ENCODE assay signal across 8 cellular contexts in the genomic region with DNA sequence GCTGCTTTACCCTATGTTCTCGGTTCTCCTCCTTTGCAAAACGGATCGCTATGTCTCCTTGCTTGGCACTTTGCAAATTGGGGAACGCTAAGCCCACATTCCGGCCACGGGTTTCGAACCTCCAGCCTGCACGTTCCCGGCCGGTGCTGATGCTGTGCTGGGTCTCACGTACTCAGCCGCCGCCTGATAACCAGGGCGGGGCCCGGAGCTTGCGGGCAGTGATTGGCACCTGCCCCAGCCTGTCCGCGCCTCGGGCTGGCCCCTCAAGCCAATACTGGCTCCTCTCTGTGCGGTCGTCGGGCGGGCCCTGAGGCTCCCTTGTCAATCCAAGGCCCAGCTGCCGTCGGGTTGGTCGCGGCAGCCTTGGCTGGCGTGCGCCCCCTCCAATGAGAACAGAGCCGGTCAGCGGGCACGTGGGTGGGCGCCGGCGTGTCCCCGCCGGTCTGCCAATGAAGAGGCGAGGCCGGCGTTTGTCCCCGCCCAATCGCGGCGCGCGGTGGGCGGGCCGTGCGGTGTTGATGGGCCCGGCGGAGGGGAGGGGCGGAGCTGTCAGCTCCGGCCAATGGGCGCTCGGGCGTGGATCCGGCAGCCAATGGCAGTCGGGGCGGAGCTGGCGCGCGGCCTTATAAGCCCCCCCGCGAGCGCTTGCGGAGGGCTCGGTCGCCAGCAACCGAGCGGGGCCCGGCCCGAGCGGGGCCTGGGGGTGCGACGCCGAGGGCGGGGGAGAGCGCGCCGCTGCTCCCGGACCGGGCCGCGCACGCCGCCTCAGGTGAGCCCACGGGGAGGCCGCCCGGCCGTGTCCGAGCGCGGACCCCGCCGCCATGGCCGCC. TPM values are rescaled to one million over a fixed set of nuclear protein-coding genes. Genes with fewer than 3 reads are reported as not detected.
DNase-seq lines count a peak whose midpoint lies in the region; ATAC-seq and TF ChIP-seq lines count a peak whose summit lies in the region.

A gene (plus strand): TSS at position 652 of the 830 bp plus-strand sequence. CDS start 63,778 bp downstream, outside the sequence.

- peak within 1 kb of the TSS; percentile 57 for H3K4me3 ChIP-seq in CD8-positive, alpha-beta T cell (ENCODE audit: low read depth, low read length)

- H3K4me1 Mint-ChIP-seq in CD8-positive, alpha-beta T cell (ENCODE audit: low read depth), result peaks cover 30% of the 10 kb centered on the region

- H3K4me3 Mint-ChIP-seq in CD8-positive, alpha-beta T cell, result peak within 1 kb of the TSS; percentile 87

- H3K27me3 Mint-ChIP-seq in CD8-positive, alpha-beta T cell (ENCODE audit: low read depth), result no peaks in the 10 kb centered on the region

- no peak for TF ChIP-seq CTCF in CD8-positive, alpha-beta T cell (IDR thresholded peaks at IDR 0.05)

- intact Hi-C loops in CD8-positive, alpha-beta T cell (cut with DNase I, micrococcal nuclease), result loop anchor here (1.0 to 10.0 kb wide), 10 partner anchors 52 to 1694 kb away; a partner anchor contains a TSS

- CTCF ChIA-PET in CD8-positive, alpha-beta T cell (lab: Charles Lee), result interaction anchor here (1.2 to 1.9 kb wide), 3 partner anchors 20 to 57 kb away, joined by 3 to 5 read pairs (median 4); no protein-coding TSS in a partner anchor

- no peaks in the 10 kb centered on the region for H3K36me3 ChIP-seq in CD8-positive, alpha-beta T cell (ENCODE audit: insufficient read depth, low read length)

- peak within 1 kb of the TSS; percentile 33 for H3K27ac ChIP-seq in CD8-positive, alpha-beta T cell (ENCODE audit: low read depth, low read length)

- H3K9me3 Mint-ChIP-seq in CD8-positive, alpha-beta T cell, result no peaks in the 10 kb centered on the region

- POLR2A ChIA-PET in CD8-positive, alpha-beta T cell (lab: Charles Lee), result interaction anchor here (0.7 to 3.1 kb wide), 11 partner anchors 10 to 654 kb away, joined by 3 to 61 read pairs (median 5); a partner anchor contains a TSS

- H3K36me3 Mint-ChIP-seq in CD8-positive, alpha-beta T cell, result no peaks in the 10 kb centered on the region

- peak within 1 kb of the TSS; percentile 81 for H3K27ac Mint-ChIP-seq in CD8-positive, alpha-beta T cell

- no peaks in the 10 kb centered on the region for H3K9me3 ChIP-seq in CD8-positive, alpha-beta T cell (ENCODE audit: low read length)

- H3K27me3 ChIP-seq in CD8-positive, alpha-beta T cell (ENCODE audit: insufficient read depth, low read length), result no peaks in the 10 kb centered on the region

- H3K4me1 ChIP-seq in CD8-positive, alpha-beta T cell (ENCODE audit: insufficient read depth, low read length), result peaks cover 30% of the 10 kb centered on the region

- ATAC-seq in CD8-positive, alpha-beta T cell, result peak; percentile 87
- peak; percentile 85 for ATAC-seq in GM19467 (IDR thresholded peaks at IDR 0.05; ENCODE audit: unreplicated experiment)

- DNase-seq in CD8-positive, alpha-beta T cell, result peak; percentile 96 to 99 (median 98)
- DNase-seq in HS-27A (ENCODE audit: low read depth) (peak; percentile 88), NK-92 (lab: John Stamatoyannopoulos, UW; ENCODE audit: unreplicated experiment) (peak; percentile 93), medulla oblongata (ENCODE audit: extremely low spot score) (peak; percentile 99)
- DNase-seq in activated CD8-positive, alpha-beta memory T cell treated with anti-CD3 and anti-CD28 coated beads for 1 hour (ENCODE audit: extremely low read depth in 1 of 2, low read depth in 1 of 2), result peak; percentile 95 to 97
- peak; percentile 98 for DNase-seq in effector CD8-positive, alpha-beta T cell (lab: John Stamatoyannopoulos, UW)
- peak; percentile 95 for DNase-seq in stimulated activated CD8-positive, alpha-beta memory T cell treated with anti-CD3 and anti-CD28 coated beads, Interleukin-12 subunit alpha, Interleukin-12 subunit beta, amount 100 ng/mL, for 1 hour (ENCODE audit: low read depth)

RNA-seq across cellular contexts. Expression of the gene that starts here (rescaled TPM):
- 100 to 1,000 TPM; 111 to 121 TPM for total RNA-seq in CD8-positive, alpha-beta T cell

Comparison
In these comparisons a context has a peak if more than half of its experiments do, and no peak if none do; other contexts are left out.
1. Peak in every context shown above with its lines: DNase-seq, ATAC-seq, H3K4me3 ChIP-seq and H3K27ac ChIP-seq.